In genomic region chr12:122001379-122002209, GRCh38 we compare ENCODE assay signal across 13 cellular contexts. TPM values are rescaled to one million over a fixed set of nuclear protein-coding genes. Genes with fewer than 3 reads are reported as not detected.
DNase-seq lines count a peak whose midpoint lies in the region; ATAC-seq, FAIRE-seq and TF ChIP-seq lines count a peak whose summit lies in the region.
"Had no signal": no experiment of that assay in that cellular context is flagged by ENCODE, and none has a peak within 500 bp of the region (broad histone marks: within the 10 kb centered on the region; RNA-seq: fewer than 3 reads in every experiment).

No MANE protein-coding gene starts in this region.

- no peaks in the 10 kb centered on the region for H3K79me1 ChIP-seq in neuronal stem cell (ENCODE audit: low read depth, low read length)

- H3K23ac ChIP-seq in neuronal stem cell (ENCODE audit: low read depth, low read length, poor library complexity): no peak overlapping the region

- peak overlapping the region; percentile 0 for H2AFZ ChIP-seq in neuronal stem cell (ENCODE audit: low read length)

- H2AK5ac ChIP-seq in neuronal stem cell (ENCODE audit: low read depth, low read length): no peak overlapping the region

- H2BK12ac ChIP-seq in neuronal stem cell (ENCODE audit: low read length): no peak overlapping the region

- no peak overlapping the region for H3K4ac ChIP-seq in neuronal stem cell (ENCODE audit: low read length)

- no peak overlapping the region for H4K8ac ChIP-seq in neuronal stem cell (ENCODE audit: low read depth, low read length)

- no peak for ATAC-seq in HG02840 (IDR thresholded peaks at IDR 0.05; ENCODE audit: low FRiP score, unreplicated experiment)
- ATAC-seq: SK-N-SH treated with all-trans-retinoic acid at 6 μM for 48 hours had no signal

- H3K36me3 ChIP-seq in HAP-1 (replicated peaks) (no peaks in the 10 kb centered on the region), neuronal stem cell (replicated peaks in 1 of 2; ENCODE audit: control insufficient read depth in 2 of 2, insufficient read depth in 2 of 2, low read length in 2 of 2) (no peaks in the 10 kb centered on the region)

- no peak for FAIRE-seq in H54 (lab: Jason Lieb, UNC)

- no peak overlapping the region for H2BK5ac ChIP-seq in neuronal stem cell (ENCODE audit: low read length)

- WGBS in neuronal stem cell (ENCODE audit: extremely low coverage in 2 of 2, insufficient read length in 2 of 2, insufficient replicate concordance in 1 of 2), 2 donors: no CpG with 5 or more reads among the region's 18 CpGs

- H3K9me3 ChIP-seq in HAP-1: no peaks in the 10 kb centered on the region; the same call in 1 of the 2 replicates
- peaks cover 2 to 13% of the 10 kb centered on the region in 2 donors for H3K9me3 ChIP-seq in neuronal stem cell (replicated peaks in 1 of 2; ENCODE audit: control insufficient read depth in 2 of 2, insufficient read depth in 1 of 2, low read depth in 1 of 2, low read length in 2 of 2)

- no peak overlapping the region for H3K18ac ChIP-seq in neuronal stem cell (ENCODE audit: low read length)

- H3K4me3 ChIP-seq in HAP-1 (no peak overlapping the region), neuronal stem cell (ENCODE audit: low read length in 2 of 2) (no peak overlapping the region)

- H4K91ac ChIP-seq in neuronal stem cell (ENCODE audit: low read depth, low read length, poor library complexity): no peak overlapping the region

- H3K27me3 ChIP-seq in HAP-1 (ENCODE audit: low read depth) (no peaks in the 10 kb centered on the region), neuronal stem cell (ENCODE audit: control insufficient read depth in 3 of 3, insufficient read depth in 3 of 3, low read depth in 1 of 3, low read length in 3 of 3) (no peaks in the 10 kb centered on the region)

- H3K14ac ChIP-seq in neuronal stem cell (ENCODE audit: low read length): no peak overlapping the region

- no peak overlapping the region for H2BK15ac ChIP-seq in neuronal stem cell (ENCODE audit: low read length)

- peaks cover 9% of the 10 kb centered on the region for H3K4me1 ChIP-seq in HAP-1
- H3K4me1 ChIP-seq in neuronal stem cell (ENCODE audit: control insufficient read depth in 2 of 2, insufficient read depth in 1 of 2, low read depth in 1 of 2, low read length in 2 of 2): peaks cover 6 to 7% of the 10 kb centered on the region in 2 donors

- DNase-seq in HAP-1 (ENCODE audit: low spot score in 2 of 2) (peak; percentile 93 to 99), NCI-H2171 (lab: John Stamatoyannopoulos, UW) (peak; percentile 96), neuronal stem cell (ENCODE audit: low spot score) (peak; percentile 24), H54 (ENCODE audit: insufficient read length, low spot score) (no peak), GM03348 (ENCODE audit: low spot score) (no peak), CD1c-positive myeloid dendritic cell (ENCODE audit: extremely low spot score) (no peak)
- DNase-seq: activated CD4-positive, alpha-beta T cell treated with anti-CD3 and anti-CD28 coated beads, Interleukin-2, amount 10 ng/mL, durations not matched to agents 7 days and 5 days; activated gamma-delta T cell treated with Interleukin-2 at 50 U/mL for 16 hours; COR-L47; occipital lobe had no signal

- no peak overlapping the region for H3K4me2 ChIP-seq in neuronal stem cell (ENCODE audit: insufficient read depth, low read length, poor library complexity, severe bottlenecking)

- in situ Hi-C loops in HAP-1 (cut with MboI; ENCODE audit: low sequenced_read_pairs): no loop called here

- H2BK120ac ChIP-seq in neuronal stem cell (ENCODE audit: low read depth, low read length): no peak overlapping the region

- TF ChIP-seq POLR2A in H54 (IDR thresholded peaks at IDR 0.05; ENCODE audit: low read depth, low read length): no peak

- H3K9ac ChIP-seq in neuronal stem cell (ENCODE audit: low read depth, low read length, poor library complexity): no peak overlapping the region

- peak overlapping the region; percentile 62 for H3K27ac ChIP-seq in cingulate gyrus (ENCODE audit: low read depth, low read length)
- H3K27ac ChIP-seq in neuronal stem cell (replicated peaks; ENCODE audit: low read length): peak overlapping the region; percentile 41

RNA-seq across cellular contexts. Expression of gene BCL7A, which starts 20.1 kb away (rescaled TPM):
- 31.6 TPM for polyA plus RNA-seq in neuronal stem cell (2013, experiment 1 of 2)
- polyA plus RNA-seq in neuronal stem cell (2013, experiment 2 of 2): 32.9 TPM

Comparison
In these comparisons a context has a peak if more than half of its experiments do, and no peak if none do; other contexts are left out.
1. DNase-seq: peak in HAP-1 (2 of 2), NCI-H2171 (single experiment) and neuronal stem cell (single experiment); none in H54 (single experiment), GM03348 (single experiment) and CD1c-positive myeloid dendritic cell (single experiment).